ENCODE assay signal across 13 cellular contexts in the genomic region with DNA sequence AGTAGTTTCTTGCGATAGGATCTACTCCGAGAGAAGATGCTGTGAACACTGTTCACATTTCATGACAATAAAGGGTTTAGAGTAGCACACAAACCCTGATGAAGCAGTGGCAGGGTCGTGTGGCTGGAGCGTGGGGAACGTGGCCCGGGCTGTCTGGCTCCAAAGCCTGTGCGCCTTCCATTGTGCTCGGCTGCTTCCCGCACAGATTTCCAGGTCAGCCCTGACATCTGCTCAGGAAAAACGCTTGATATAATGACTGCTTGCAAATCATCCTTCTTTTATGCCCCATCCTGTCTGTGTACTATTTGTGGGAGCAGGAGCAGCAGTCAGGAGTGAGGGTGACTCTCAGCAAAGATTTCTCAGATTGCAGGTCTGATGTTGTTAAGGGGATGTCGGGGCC.
A peak's percentile ranks its signal among the peaks of the same experiment; 100 is the strongest.
DNase-seq lines count a peak whose midpoint lies in the region; ATAC-seq and TF ChIP-seq lines count a peak whose summit lies in the region.
"Had no signal": no experiment of that assay in that cellular context is flagged by ENCODE, and none has a peak within 500 bp of the region (broad histone marks: within the 10 kb centered on the region; RNA-seq: fewer than 3 reads in every experiment).

No MANE protein-coding gene starts in this region.

- H3K23ac ChIP-seq in neuronal stem cell (ENCODE audit: low read depth, low read length, poor library complexity): no peak overlapping the region

- no peak overlapping the region for H3K27ac Mint-ChIP-seq in endodermal cell
- no peak overlapping the region for H3K27ac Mint-ChIP-seq in activated CD8-positive, alpha-beta T cell treated with anti-CD3 and anti-CD28 coated beads for 36 hours
- H3K27ac Mint-ChIP-seq: CD8-positive, alpha-beta memory T cell had no signal

- H2AK5ac ChIP-seq in neuronal stem cell (ENCODE audit: low read depth, low read length): no peak overlapping the region

- no peak overlapping the region for H2BK12ac ChIP-seq in neuronal stem cell (ENCODE audit: low read length)

- no peak for ATAC-seq in activated CD8-positive, alpha-beta T cell treated with anti-CD3 and anti-CD28 coated beads for 36 hours

- no peaks in the 10 kb centered on the region for H3K79me1 ChIP-seq in neuronal stem cell (ENCODE audit: low read depth, low read length)

- peaks cover 52% of the 10 kb centered on the region for H3K27me3 Mint-ChIP-seq in endodermal cell (ENCODE audit: insufficient read depth)
- peaks cover 30% of the 10 kb centered on the region for H3K27me3 Mint-ChIP-seq in activated CD8-positive, alpha-beta T cell treated with anti-CD3 and anti-CD28 coated beads for 36 hours

- intact Hi-C loops in activated CD8-positive, alpha-beta T cell treated with anti-CD3 and anti-CD28 coated beads for 36 hours (cut with micrococcal nuclease): no loop called here

- CTCF ChIA-PET in activated CD8-positive, alpha-beta T cell treated with anti-CD3 and anti-CD28 coated beads for 36 hours (lab: Charles Lee): interaction anchor here (1.1 kb wide), 1 partner anchor 28 kb away, joined by 4 read pairs; no protein-coding TSS in a partner anchor

- peak overlapping the region; percentile 91 for H3K27ac ChIP-seq in HUES48 (ENCODE audit: low read depth, low read length)
- H3K27ac ChIP-seq in endodermal cell (ENCODE audit: low read depth, low read length): peak overlapping the region; percentile 52
- peak overlapping the region; percentile 43 for H3K27ac ChIP-seq in neuronal stem cell (replicated peaks; ENCODE audit: low read length)
- no peak overlapping the region for H3K27ac ChIP-seq in Karpas-422 (ENCODE audit: low read length)

- H2BK120ac ChIP-seq in neuronal stem cell (ENCODE audit: low read depth, low read length): no peak overlapping the region

- H3K36me3 ChIP-seq in HUES48 (ENCODE audit: control insufficient read depth, insufficient read depth, low read length) (peaks cover 2% of the 10 kb centered on the region; the same call in 1 of the 2 replicates), NT2/D1 (ENCODE audit: insufficient read depth, insufficient read length, low read length) (no peaks in the 10 kb centered on the region), endodermal cell (ENCODE audit: control insufficient read depth, insufficient read depth, low read length) (no peaks in the 10 kb centered on the region), neuronal stem cell (replicated peaks in 1 of 2; ENCODE audit: control insufficient read depth in 2 of 2, insufficient read depth in 2 of 2, low read length in 2 of 2) (peaks cover 4 to 8% of the 10 kb centered on the region in 2 donors), Karpas-422 (ENCODE audit: insufficient read depth, low read length) (no peaks in the 10 kb centered on the region)

- H3K4ac ChIP-seq in neuronal stem cell (ENCODE audit: low read length): no peak overlapping the region

- no peak overlapping the region for H3K4me2 ChIP-seq in neuronal stem cell (ENCODE audit: insufficient read depth, low read length, poor library complexity, severe bottlenecking)
- no peak overlapping the region for H3K4me2 ChIP-seq in Karpas-422 (ENCODE audit: low read depth, low read length, poor library complexity, severe bottlenecking)

- peaks cover 5% of the 10 kb centered on the region for H3K36me3 Mint-ChIP-seq in endodermal cell (ENCODE audit: low read depth)
- no peaks in the 10 kb centered on the region for H3K36me3 Mint-ChIP-seq in activated CD8-positive, alpha-beta T cell treated with anti-CD3 and anti-CD28 coated beads for 36 hours (ENCODE audit: low read depth)
- H3K36me3 Mint-ChIP-seq: CD8-positive, alpha-beta memory T cell had no signal

- no peaks in the 10 kb centered on the region for H3K9me3 Mint-ChIP-seq in endodermal cell
- no peaks in the 10 kb centered on the region for H3K9me3 Mint-ChIP-seq in activated CD8-positive, alpha-beta T cell treated with anti-CD3 and anti-CD28 coated beads for 36 hours

- TF ChIP-seq CTCF in endodermal cell (conservative IDR thresholded peaks at IDR 0.05): no peak
- no peak for TF ChIP-seq CTCF in activated CD8-positive, alpha-beta T cell treated with anti-CD3 and anti-CD28 coated beads for 36 hours (IDR thresholded peaks at IDR 0.05)

- POLR2A ChIA-PET in activated CD8-positive, alpha-beta T cell treated with anti-CD3 and anti-CD28 coated beads for 36 hours (lab: Charles Lee): no interaction called here

- peaks cover 32% of the 10 kb centered on the region for H3K4me1 Mint-ChIP-seq in endodermal cell
- H3K4me1 Mint-ChIP-seq in activated CD8-positive, alpha-beta T cell treated with anti-CD3 and anti-CD28 coated beads for 36 hours (ENCODE audit: low read depth): no peaks in the 10 kb centered on the region
- H3K4me1 Mint-ChIP-seq: CD8-positive, alpha-beta memory T cell had no signal

- H2BK15ac ChIP-seq in neuronal stem cell (ENCODE audit: low read length): no peak overlapping the region

- H2AFZ ChIP-seq in neuronal stem cell (ENCODE audit: low read length) (no peak overlapping the region), Karpas-422 (ENCODE audit: low read length) (no peak overlapping the region)

- H3K4me3 Mint-ChIP-seq in endodermal cell: no peak overlapping the region
- no peak overlapping the region for H3K4me3 Mint-ChIP-seq in activated CD8-positive, alpha-beta T cell treated with anti-CD3 and anti-CD28 coated beads for 36 hours
- H3K4me3 Mint-ChIP-seq: CD8-positive, alpha-beta memory T cell had no signal

- H3K4me3 ChIP-seq in HUES48 (ENCODE audit: low read depth, low read length) (no peak overlapping the region), NT2/D1 (ENCODE audit: insufficient read length, low read depth) (no peak overlapping the region), endodermal cell (ENCODE audit: low read length) (no peak overlapping the region), neuronal stem cell (ENCODE audit: low read length in 2 of 2) (no peak overlapping the region), Karpas-422 (ENCODE audit: low read length) (no peak overlapping the region)

- no peaks in the 10 kb centered on the region for H3K9me2 ChIP-seq in Karpas-422 (replicated peaks; ENCODE audit: insufficient read depth, low read length)

- H3K9ac ChIP-seq in HUES48 (ENCODE audit: low read depth, low read length) (no peak overlapping the region), NT2/D1 (ENCODE audit: insufficient read length, low read depth) (peak overlapping the region; percentile 46), endodermal cell (ENCODE audit: extremely low read depth, low read length, poor library complexity, severe bottlenecking) (no peak overlapping the region), neuronal stem cell (ENCODE audit: low read depth, low read length, poor library complexity) (no peak overlapping the region), Karpas-422 (ENCODE audit: low read length) (no peak overlapping the region)

- H3K79me2 ChIP-seq in Karpas-422 (ENCODE audit: low read length): no peaks in the 10 kb centered on the region

- H3K9me3 ChIP-seq in HUES48 (ENCODE audit: control insufficient read depth, insufficient read depth, low read length): no peaks in the 10 kb centered on the region
- H3K9me3 ChIP-seq in NT2/D1 (ENCODE audit: insufficient read depth, low read length): no peaks in the 10 kb centered on the region
- no peaks in the 10 kb centered on the region for H3K9me3 ChIP-seq in endodermal cell (ENCODE audit: control insufficient read depth, low read length)
- H3K9me3 ChIP-seq in neuronal stem cell (replicated peaks in 1 of 2; ENCODE audit: control insufficient read depth in 2 of 2, insufficient read depth in 1 of 2, low read depth in 1 of 2, low read length in 2 of 2): peaks cover 5 to 10% of the 10 kb centered on the region in 2 donors
- H3K9me3 ChIP-seq in Karpas-422 (ENCODE audit: low read length): no peaks in the 10 kb centered on the region

- no peak overlapping the region for H4K8ac ChIP-seq in neuronal stem cell (ENCODE audit: low read depth, low read length)

- H3K4me1 ChIP-seq in HUES48 (ENCODE audit: control insufficient read depth, insufficient read depth, low read length): peaks cover 53% of the 10 kb centered on the region
- H3K4me1 ChIP-seq in NT2/D1 (ENCODE audit: insufficient read depth, insufficient read length): no peaks in the 10 kb centered on the region
- peaks cover 3% of the 10 kb centered on the region for H3K4me1 ChIP-seq in endodermal cell (ENCODE audit: control insufficient read depth, insufficient read depth, low read length)
- H3K4me1 ChIP-seq in neuronal stem cell (ENCODE audit: control insufficient read depth in 2 of 2, insufficient read depth in 1 of 2, low read depth in 1 of 2, low read length in 2 of 2): peaks cover 21% of the 10 kb centered on the region in 2 donors
- H3K4me1 ChIP-seq in Karpas-422 (ENCODE audit: low read length): no peaks in the 10 kb centered on the region

- DNase-seq in NT2/D1 (ENCODE audit: low read depth, low spot score): no peak
- no peak for DNase-seq in endodermal cell
- no peak for DNase-seq in neuronal stem cell (ENCODE audit: low spot score)
- no peak for DNase-seq in epidermal melanocyte (ENCODE audit: insufficient read length, low spot score)
- DNase-seq in Karpas-422: no peak
- no peak for DNase-seq in activated CD8-positive, alpha-beta T cell treated with anti-CD3 and anti-CD28 coated beads for 36 hours
- DNase-seq: CD8-positive, alpha-beta memory T cell; NCI-H1048; NCI-H146; NCI-H2081 treated with DMSO at 0.1 percent for 48 hours; NCI-H748 treated with DMSO at 0.1 percent for 48 hours; SHP77 treated with DMSO at 0.1 percent for 48 hours had no signal

- no peak overlapping the region for H3K18ac ChIP-seq in neuronal stem cell (ENCODE audit: low read length)

- WGBS in endodermal cell (ENCODE audit: insufficient coverage in 1 of 2, insufficient read length in 1 of 2), 2 experiments: 72 to 88% methylated on average over 6 to 11 of the region's 11 CpGs
- no CpG with 5 or more reads among the region's 11 CpGs for WGBS in neuronal stem cell (ENCODE audit: extremely low coverage in 2 of 2, insufficient read length in 2 of 2, insufficient replicate concordance in 1 of 2), 2 donors

- H3K27me3 ChIP-seq in HUES48 (ENCODE audit: control insufficient read depth, insufficient read depth, low read length) (no peaks in the 10 kb centered on the region), NT2/D1 (ENCODE audit: insufficient read depth, insufficient read length) (no peaks in the 10 kb centered on the region), endodermal cell (ENCODE audit: control insufficient read depth, insufficient read depth, low read length, poor library complexity, severe bottlenecking) (peaks cover 23% of the 10 kb centered on the region), neuronal stem cell (ENCODE audit: control insufficient read depth in 3 of 3, insufficient read depth in 3 of 3, low read depth in 1 of 3, low read length in 3 of 3) (no peaks in the 10 kb centered on the region), Karpas-422 (ENCODE audit: low read length) (no peaks in the 10 kb centered on the region; the same call in 1 of the 2 replicates)

- H2BK5ac ChIP-seq in neuronal stem cell (ENCODE audit: low read length): no peak overlapping the region

- H3K14ac ChIP-seq in neuronal stem cell (ENCODE audit: low read length): no peak overlapping the region

- no peak overlapping the region for H4K91ac ChIP-seq in neuronal stem cell (ENCODE audit: low read depth, low read length, poor library complexity)

- H4K20me1 ChIP-seq in Karpas-422 (ENCODE audit: insufficient read depth, low read depth, low read length): no peaks in the 10 kb centered on the region
